Comparison of ENCODE assay signal across 21 cellular contexts in genomic region chr3:185726254-185726967, GRCh38.
A peak's percentile ranks its signal among the peaks of the same experiment; 100 is the strongest.
DNase-seq lines count a peak whose midpoint lies in the region; ATAC-seq and TF ChIP-seq lines count a peak whose summit lies in the region.
"Had no signal": no experiment of that assay in that cellular context is flagged by ENCODE, and none has a peak within 500 bp of the region (broad histone marks: within the 10 kb centered on the region; RNA-seq: fewer than 3 reads in every experiment).

No MANE protein-coding gene starts in this region.

- no peak overlapping the region for H3K4me2 ChIP-seq in GM23248 (ENCODE audit: unreplicated experiment)

- TF ChIP-seq CTCF in RWPE2 (IDR thresholded peaks at IDR 0.05; ENCODE audit: poor library complexity, severe bottlenecking), result no peak
- no peak for TF ChIP-seq CTCF in foreskin keratinocyte (conservative IDR thresholded peaks at IDR 0.05)
- TF ChIP-seq CTCF in spleen (IDR thresholded peaks at IDR 0.05 in 8 of 11, conservative IDR thresholded peaks at IDR 0.05 in 3 of 11), result no peak

- no peak for DNase-seq in GM23248
- DNase-seq in RWPE2 (ENCODE audit: low spot score), result no peak
- DNase-seq in foreskin keratinocyte, result no peak
- DNase-seq in spleen, result no peak
- no peak for DNase-seq in nucleus accumbens (lab: John Stamatoyannopoulos, UW)
- no peak for DNase-seq in stimulated activated CD4-positive, alpha-beta T cell treated with anti-CD3 and anti-CD28 coated beads, Interleukin-4, amount 100 ng/mL, for 24 hours
- DNase-seq: body of pancreas; DMS153; hippocampal formation; left cardiac atrium; MG63; midbrain; NCI-H187 treated with DMSO at 0.1 percent for 48 hours; NCI-H345; nephron progenitor cell; stimulated activated CD4-positive, alpha-beta T cell treated with anti-CD3 and anti-CD28 coated beads, Interleukin-12 subunit alpha, Interleukin-12 subunit beta, amount 100 ng/mL, for 4 hours; substantia nigra had no signal

- no peak overlapping the region for H2AFZ ChIP-seq in ACC112 (ENCODE audit: low read length, unreplicated experiment)
- no peak overlapping the region for H2AFZ ChIP-seq in GM23248

- 88 to 90% methylated on average over 6 of the region's 6 CpGs for WGBS in GM23248 (ENCODE audit: low coverage in 1 of 2, low lambda C conversion rate in 2 of 2, missing lambda C conversion rate in 2 of 2), 2 experiments
- 82 to 91% (median 84%) methylated on average over 6 of the region's 6 CpGs for WGBS in spleen, 5 donors

- H3K79me2 ChIP-seq in ACC112 (ENCODE audit: control insufficient read depth, insufficient read depth, low read length, unreplicated experiment) (peaks cover 84% of the 10 kb centered on the region), GM23248 (ENCODE audit: insufficient read depth) (peaks cover 93% of the 10 kb centered on the region)

- H3K9me2 ChIP-seq in GM23248 (ENCODE audit: insufficient read depth), result no peaks in the 10 kb centered on the region

- peaks cover 83% of the 10 kb centered on the region for H3F3A ChIP-seq in GM23248 (ENCODE audit: insufficient read depth)

- H3K27ac ChIP-seq in ACC112 (ENCODE audit: low read depth, low read length) (peak overlapping the region; percentile 19; the same call in 1 of the 2 replicates), GM23248 (peak overlapping the region; percentile 81), RWPE2 (ENCODE audit: poor library complexity, severe bottlenecking) (peak overlapping the region; percentile 100), foreskin keratinocyte (peak overlapping the region; percentile 53), spleen (no peak overlapping the region)
- H3K27ac ChIP-seq: body of pancreas, vagina had no signal

- H3K9me3 ChIP-seq in GM23248 (ENCODE audit: low read depth), result no peaks in the 10 kb centered on the region
- H3K9me3 ChIP-seq in RWPE2 (ENCODE audit: severe bottlenecking), result no peaks in the 10 kb centered on the region
- H3K9me3 ChIP-seq in spleen, result no peaks in the 10 kb centered on the region
- H3K9me3 ChIP-seq: body of pancreas, MG63, vagina had no signal

- ATAC-seq in RWPE2 (ENCODE audit: low read depth) (no peak), foreskin keratinocyte (no peak), HG03097 (IDR thresholded peaks at IDR 0.05; ENCODE audit: low FRiP score, unreplicated experiment) (no peak)
- ATAC-seq: body of pancreas, left cardiac atrium, SK-N-SH treated with all-trans-retinoic acid at 6 μM for 48 hours had no signal

- H3K4me1 ChIP-seq in ACC112 (ENCODE audit: control insufficient read depth, insufficient read depth, low read length, unreplicated experiment) (peaks cover 53% of the 10 kb centered on the region), GM23248 (ENCODE audit: insufficient read depth) (peaks cover 57% of the 10 kb centered on the region), RWPE2 (ENCODE audit: insufficient read depth, poor library complexity, severe bottlenecking) (peaks cover 47% of the 10 kb centered on the region), foreskin keratinocyte (peaks cover 40% of the 10 kb centered on the region), spleen (peaks cover 0 to 14% (median 0%) of the 10 kb centered on the region in 6 donors)
- H3K4me1 ChIP-seq: body of pancreas, vagina had no signal

- in situ Hi-C loops in GM23248 (cut with MboI), result no loop called here

- no peaks in the 10 kb centered on the region for H3K27me3 ChIP-seq in ACC112 (ENCODE audit: insufficient read depth, low read length)
- H3K27me3 ChIP-seq in GM23248 (replicated peaks; ENCODE audit: insufficient read depth), result no peaks in the 10 kb centered on the region
- no peaks in the 10 kb centered on the region for H3K27me3 ChIP-seq in RWPE2 (ENCODE audit: insufficient read depth, poor library complexity, severe bottlenecking)
- H3K27me3 ChIP-seq in foreskin keratinocyte, result no peaks in the 10 kb centered on the region
- no peaks in the 10 kb centered on the region for H3K27me3 ChIP-seq in spleen (replicated peaks in 1 of 7)
- H3K27me3 ChIP-seq: body of pancreas, MG63, vagina had no signal

- no peaks in the 10 kb centered on the region for H4K20me1 ChIP-seq in GM23248 (ENCODE audit: insufficient read depth)

- H3K4me3 ChIP-seq in ACC112 (ENCODE audit: low read depth, low read length) (no peak overlapping the region), GM23248 (no peak overlapping the region), RWPE2 (ENCODE audit: severe bottlenecking) (no peak overlapping the region), spleen (no peak overlapping the region)
- H3K4me3 ChIP-seq: body of pancreas, MG63, vagina had no signal

- intact Hi-C loops in spleen (cut with DNase I; ENCODE audit: low total_unique reads), result no loop called here

- H3K36me3 ChIP-seq in ACC112 (ENCODE audit: insufficient read depth, low read length) (peaks cover 9% of the 10 kb centered on the region; the same call in 1 of the 2 replicates), GM23248 (ENCODE audit: low read depth) (no peaks in the 10 kb centered on the region), RWPE2 (ENCODE audit: low read depth) (peaks cover 22% of the 10 kb centered on the region), spleen (no peaks in the 10 kb centered on the region)
- H3K36me3 ChIP-seq: vagina had no signal

- no peak overlapping the region for H3K9ac ChIP-seq in GM23248

- TF ChIP-seq POLR2A in spleen (IDR thresholded peaks at IDR 0.05), result no peak

Comparison
In these comparisons a context has a peak if more than half of its experiments do, and no peak if none do; other contexts are left out.
1. H3K27ac ChIP-seq: peak in ACC112 (single experiment), GM23248 (single experiment), RWPE2 (single experiment) and foreskin keratinocyte (single experiment); none in spleen (0 of 8).